8 cellular contexts compared by ENCODE assay signal in the genomic region with DNA sequence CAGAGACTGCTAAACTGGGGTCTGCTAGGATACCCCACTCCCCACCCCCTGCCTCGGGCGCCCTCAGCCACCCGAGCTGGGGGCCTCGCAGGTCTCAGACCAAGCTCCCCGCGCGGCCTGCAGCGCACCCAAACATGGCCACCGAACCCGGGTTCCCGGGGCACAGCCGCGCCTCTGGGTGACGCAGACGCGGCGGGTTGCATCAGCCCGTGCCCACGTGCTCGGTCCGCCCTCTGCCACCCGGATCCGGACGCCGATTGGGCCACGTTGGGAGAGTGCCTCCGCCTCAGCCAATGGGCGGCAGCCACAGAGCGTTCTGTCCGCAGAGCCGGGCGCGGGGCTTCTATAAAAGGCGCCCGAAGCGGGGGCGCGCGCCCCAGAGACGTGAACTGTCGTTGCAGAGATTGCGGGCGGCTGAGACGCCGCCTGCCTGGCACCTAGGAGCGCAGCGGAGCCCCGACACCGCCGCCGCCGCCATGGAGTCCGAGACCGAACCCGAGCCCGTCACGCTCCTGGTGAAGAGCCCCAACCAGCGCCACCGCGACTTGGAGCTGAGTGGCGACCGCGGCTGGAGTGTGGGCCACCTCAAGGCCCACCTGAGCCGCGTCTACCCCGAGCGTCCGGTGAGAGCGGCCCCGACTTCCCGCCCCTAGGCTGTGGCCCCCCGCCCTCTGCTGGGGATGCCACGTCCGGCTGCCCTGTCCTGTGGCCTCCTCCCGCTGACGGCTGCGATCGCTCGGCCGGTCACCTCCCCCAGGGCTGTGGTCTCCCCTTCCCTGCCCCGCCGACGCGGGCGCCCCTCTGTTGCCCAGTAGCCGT. TPM values are rescaled to one million over a fixed set of nuclear protein-coding genes. Genes with fewer than 3 reads are reported as not detected.
A peak's percentile ranks its signal among the peaks of the same experiment; 100 is the strongest.
DNase-seq lines count a peak whose midpoint lies in the region; ATAC-seq lines count a peak whose summit lies in the region.

A gene with protein sequence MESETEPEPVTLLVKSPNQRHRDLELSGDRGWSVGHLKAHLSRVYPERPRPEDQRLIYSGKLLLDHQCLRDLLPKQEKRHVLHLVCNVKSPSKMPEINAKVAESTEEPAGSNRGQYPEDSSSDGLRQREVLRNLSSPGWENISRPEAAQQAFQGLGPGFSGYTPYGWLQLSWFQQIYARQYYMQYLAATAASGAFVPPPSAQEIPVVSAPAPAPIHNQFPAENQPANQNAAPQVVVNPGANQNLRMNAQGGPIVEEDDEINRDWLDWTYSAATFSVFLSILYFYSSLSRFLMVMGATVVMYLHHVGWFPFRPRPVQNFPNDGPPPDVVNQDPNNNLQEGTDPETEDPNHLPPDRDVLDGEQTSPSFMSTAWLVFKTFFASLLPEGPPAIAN (plus strand): TSS at position 374 of the 819 bp plus-strand sequence. CDS start 103 bp downstream, at position 477.

- H3K4me1 Mint-ChIP-seq in CD8-positive, alpha-beta memory T cell, result peaks cover 32 to 47% (median 46%) of the 10 kb centered on the region in 3 donors

- peak within 1 kb of the TSS; percentile 69 for H3K4me3 ChIP-seq in CD8-positive, alpha-beta memory T cell (ENCODE audit: low read length)

- H3K27me3 Mint-ChIP-seq in CD8-positive, alpha-beta memory T cell, result peaks cover 0 to 5% of the 10 kb centered on the region in 2 donors

- POLR2A ChIA-PET in CD8-positive, alpha-beta memory T cell (lab: Charles Lee), result interaction anchor here (0.6 to 2.6 kb wide), 12 partner anchors 9 to 515 kb away, joined by 3 to 14 read pairs (median 4); a partner anchor contains a TSS

- peak within 1 kb of the TSS; percentile 95 to 100 (median 98) for H3K4me3 Mint-ChIP-seq in CD8-positive, alpha-beta memory T cell

- CTCF ChIA-PET in CD8-positive, alpha-beta memory T cell (lab: Charles Lee), result interaction anchor here (1.0 to 1.3 kb wide), 3 partner anchors 63 to 289 kb away, joined by 3 to 7 read pairs (median 5); no protein-coding TSS in a partner anchor

- no peaks in the 10 kb centered on the region for H3K9me3 Mint-ChIP-seq in CD8-positive, alpha-beta memory T cell

- peaks cover 21% of the 10 kb centered on the region for H3K36me3 ChIP-seq in CD8-positive, alpha-beta memory T cell (ENCODE audit: insufficient read depth, low read length)

- no peaks in the 10 kb centered on the region for H3K27me3 ChIP-seq in CD8-positive, alpha-beta memory T cell (ENCODE audit: insufficient read depth, low read length, poor library complexity, severe bottlenecking)

- peaks cover 5 to 45% (median 17%) of the 10 kb centered on the region in 3 donors for H3K36me3 Mint-ChIP-seq in CD8-positive, alpha-beta memory T cell

- peaks cover 46% of the 10 kb centered on the region for H3K4me1 ChIP-seq in CD8-positive, alpha-beta memory T cell (ENCODE audit: insufficient read depth, low read length)

- peak; percentile 98 to 99 (median 99) for DNase-seq in CD8-positive, alpha-beta memory T cell
- peak; percentile 92 for DNase-seq in HS-27A (ENCODE audit: low read depth)
- DNase-seq in NK-92 (lab: John Stamatoyannopoulos, UW; ENCODE audit: unreplicated experiment), result peak; percentile 88
- DNase-seq in activated CD8-positive, alpha-beta memory T cell treated with anti-CD3 and anti-CD28 coated beads for 1 hour (ENCODE audit: extremely low read depth in 1 of 2, low read depth in 1 of 2), result peak; percentile 98 to 99
- peak; percentile 99 for DNase-seq in effector CD4-positive, alpha-beta T cell
- DNase-seq in lung microvascular endothelial cell (ENCODE audit: low read depth in 2 of 2), result peak; percentile 98 to 99
- peak; percentile 98 to 99 (median 98) for DNase-seq in stimulated activated CD4-positive, alpha-beta T cell treated with anti-CD3 and anti-CD28 coated beads, TNF-alpha, amount 100 ng/mL, for 48 hours (ENCODE audit: low read depth in 3 of 3)

- peak within 1 kb of the TSS; percentile 95 to 99 (median 98) for H3K27ac Mint-ChIP-seq in CD8-positive, alpha-beta memory T cell

- H3K27ac ChIP-seq in CD8-positive, alpha-beta memory T cell (ENCODE audit: low read depth, low read length), result peak within 1 kb of the TSS; percentile 95

- no peaks in the 10 kb centered on the region for H3K9me3 ChIP-seq in CD8-positive, alpha-beta memory T cell (ENCODE audit: low read length)

- ATAC-seq in GM19467 (IDR thresholded peaks at IDR 0.05; ENCODE audit: unreplicated experiment), result peak; percentile 76

RNA-seq across cellular contexts. Expression of the gene that starts here (rescaled TPM):
- total RNA-seq in CD8-positive, alpha-beta memory T cell, result 100 to 1,000 TPM; 162 to 176 TPM
- polyA plus RNA-seq in CD8-positive, alpha-beta memory T cell, result 107 TPM
- 64.5 and 139 TPM in 2 replicates for total RNA-seq in lung microvascular endothelial cell

Comparison
In these comparisons a context has a peak if more than half of its experiments do, and no peak if none do; other contexts are left out.
1. Peak in every context shown above with its lines: DNase-seq, ATAC-seq, H3K4me3 ChIP-seq and H3K27ac ChIP-seq.